ENCODE assay signal across 8 cellular contexts in the genomic region with DNA sequence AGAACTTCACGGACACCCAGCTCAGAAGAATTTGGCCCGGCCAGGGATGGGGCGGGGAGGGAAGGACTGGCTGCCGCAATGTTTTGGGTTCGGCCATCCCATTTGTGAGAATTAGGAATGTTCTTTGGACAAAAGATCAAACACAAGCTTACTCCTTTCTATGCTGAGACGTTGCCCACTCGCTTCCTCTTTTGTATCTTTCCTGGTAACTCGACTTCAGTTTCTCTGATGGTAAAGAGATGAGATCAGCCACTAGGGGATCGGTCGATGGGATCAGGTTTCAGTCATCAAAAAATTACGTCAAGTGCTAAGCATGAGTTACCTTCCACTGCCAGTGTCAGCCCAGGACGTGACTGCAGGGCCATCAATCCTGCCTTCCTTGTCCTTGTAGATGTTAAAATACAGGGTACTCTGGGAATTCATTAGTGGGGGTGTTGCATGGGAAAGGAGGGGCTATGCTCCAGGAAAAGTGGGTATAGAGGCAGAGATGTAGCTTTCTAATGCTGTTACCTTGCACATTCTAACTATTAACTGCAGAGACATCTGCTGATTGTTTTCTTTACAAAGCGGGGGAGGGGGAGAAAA.
DNase-seq lines count a peak whose midpoint lies in the region; ATAC-seq and TF ChIP-seq lines count a peak whose summit lies in the region.

No MANE protein-coding gene starts in this region.

- H3K36me3 Mint-ChIP-seq in endodermal cell (ENCODE audit: low read depth) (no peaks in the 10 kb centered on the region), neural progenitor cell (no peaks in the 10 kb centered on the region)

- H3F3A ChIP-seq in neural progenitor cell (ENCODE audit: low read depth) = no peaks in the 10 kb centered on the region

- H3K27ac Mint-ChIP-seq in endodermal cell (peak overlapping the region; percentile 79), neural progenitor cell (peak overlapping the region; percentile 28)

- peaks cover under 1% of the 10 kb centered on the region for H3K27me3 Mint-ChIP-seq in endodermal cell (ENCODE audit: insufficient read depth)
- peaks cover 5% of the 10 kb centered on the region for H3K27me3 Mint-ChIP-seq in neural progenitor cell (ENCODE audit: insufficient read depth, low read depth)

- H3K9ac ChIP-seq in endodermal cell (ENCODE audit: extremely low read depth, low read length, poor library complexity, severe bottlenecking) (no peak overlapping the region), neural progenitor cell (no peak overlapping the region)

- no peaks in the 10 kb centered on the region for H3K36me3 ChIP-seq in endodermal cell (ENCODE audit: control insufficient read depth, insufficient read depth, low read length)
- H3K36me3 ChIP-seq in neural progenitor cell = no peaks in the 10 kb centered on the region
- no peaks in the 10 kb centered on the region for H3K36me3 ChIP-seq in spleen

- DNase-seq in DMS53 (lab: John Stamatoyannopoulos, UW) = peak; percentile 36
- no peak for DNase-seq in DMS53 treated with DMSO at 0.1 percent for 48 hours (lab: John Stamatoyannopoulos, UW; ENCODE audit: unreplicated experiment)
- peak; percentile 87 for DNase-seq in NCI-H510A treated with DMSO at 0.1 percent for 48 hours (lab: John Stamatoyannopoulos, UW)
- DNase-seq in endodermal cell = peak; percentile 87
- DNase-seq in neural progenitor cell (ENCODE audit: low spot score) = peak; percentile 65
- no peak for DNase-seq in spleen
- DNase-seq in activated T-cell treated with anti-CD3 and anti-CD28 coated beads for 4 hours = no peak

- TF ChIP-seq POLR2A in spleen (IDR thresholded peaks at IDR 0.05) = no peak

- peak overlapping the region; percentile 45 for H3K4me2 ChIP-seq in neural progenitor cell

- H3K4me3 Mint-ChIP-seq in endodermal cell = peak overlapping the region; percentile 11
- peak overlapping the region; percentile 14 for H3K4me3 Mint-ChIP-seq in neural progenitor cell

- H3K27me3 ChIP-seq in endodermal cell (ENCODE audit: control insufficient read depth, insufficient read depth, low read length, poor library complexity, severe bottlenecking) = no peaks in the 10 kb centered on the region
- H3K27me3 ChIP-seq in neural progenitor cell = no peaks in the 10 kb centered on the region
- no peaks in the 10 kb centered on the region for H3K27me3 ChIP-seq in spleen (replicated peaks in 1 of 7)

- peak; percentile 69 for TF ChIP-seq CTCF in endodermal cell (conservative IDR thresholded peaks at IDR 0.05)
- peak; percentile 47 for TF ChIP-seq CTCF in neural progenitor cell (IDR thresholded peaks at IDR 0.05)
- TF ChIP-seq CTCF in spleen (IDR thresholded peaks at IDR 0.05 in 8 of 11, conservative IDR thresholded peaks at IDR 0.05 in 3 of 11) = no peak

- peaks cover 7% of the 10 kb centered on the region for H3K4me1 Mint-ChIP-seq in endodermal cell
- peaks cover 9% of the 10 kb centered on the region for H3K4me1 Mint-ChIP-seq in neural progenitor cell

- no peaks in the 10 kb centered on the region for H4K20me1 ChIP-seq in neural progenitor cell (ENCODE audit: low read depth)

- intact Hi-C loops in spleen (cut with DNase I; ENCODE audit: low total_unique reads) = no loop called here

- no peaks in the 10 kb centered on the region for H3K79me2 ChIP-seq in neural progenitor cell (ENCODE audit: low read depth)

- no peaks in the 10 kb centered on the region for H3K9me3 Mint-ChIP-seq in endodermal cell
- no peaks in the 10 kb centered on the region for H3K9me3 Mint-ChIP-seq in neural progenitor cell

- H3K4me3 ChIP-seq in endodermal cell (ENCODE audit: low read length) (no peak overlapping the region), neural progenitor cell (no peak overlapping the region), spleen (no peak overlapping the region)

- 33 to 34% methylated on average over 7 to 11 of the region's 13 CpGs for WGBS in endodermal cell (ENCODE audit: insufficient coverage in 1 of 2, insufficient read length in 1 of 2), 2 experiments
- 39 to 50% (median 46%) methylated on average over 13 of the region's 13 CpGs for WGBS in spleen, 5 donors

- no peak for ATAC-seq in HG03520 (IDR thresholded peaks at IDR 0.05; ENCODE audit: unreplicated experiment)

- peak overlapping the region; percentile 74 for H2AFZ ChIP-seq in neural progenitor cell (replicated peaks)

- H3K9me3 ChIP-seq in endodermal cell (ENCODE audit: control insufficient read depth, low read length) = no peaks in the 10 kb centered on the region
- no peaks in the 10 kb centered on the region for H3K9me3 ChIP-seq in neural progenitor cell (ENCODE audit: low read depth)
- H3K9me3 ChIP-seq in spleen = no peaks in the 10 kb centered on the region

- H3K27ac ChIP-seq in endodermal cell (ENCODE audit: low read depth, low read length) (peak overlapping the region; percentile 32), neural progenitor cell (no peak overlapping the region), spleen (peak overlapping the region in 1 of 8 donors; percentile 15)

- H3K4me1 ChIP-seq in endodermal cell (ENCODE audit: control insufficient read depth, insufficient read depth, low read length) (peaks cover 2% of the 10 kb centered on the region), neural progenitor cell (peaks cover 13% of the 10 kb centered on the region), spleen (no peaks in the 10 kb centered on the region)

Comparison
In these comparisons a context has a peak if more than half of its experiments do, and no peak if none do; other contexts are left out.
1. DNase-seq: peak in DMS53 (single experiment), NCI-H510A treated with DMSO at 0.1 percent for 48 hours (single experiment), endodermal cell (single experiment) and neural progenitor cell (single experiment); none in DMS53 treated with DMSO at 0.1 percent for 48 hours (single experiment), spleen (single experiment) and activated T-cell treated with anti-CD3 and anti-CD28 coated beads for 4 hours (single experiment).
2. CTCF ChIP-seq: peak in endodermal cell (single experiment) and neural progenitor cell (single experiment); none in spleen (0 of 11).